Comparison of ENCODE assay signal across 1 cellular context in genomic region chr22:42615092-42615859, GRCh38.
TF ChIP-seq lines count a peak whose summit lies in the region.

No MANE protein-coding gene starts in this region.

TF ChIP-seq in IMR-90, 13 proteins besides CTCF, POLR2A, EP300 and RAD21 (continued from another document):
- TF ChIP-seq RCOR1 (IDR thresholded peaks at IDR 0.05; ENCODE audit: insufficient replicate concordance, low read length) (no peak), BHLHE40 (IDR thresholded peaks at IDR 0.05; ENCODE audit: low read depth, low read length) (peak; percentile 57), NFE2L2 (IDR thresholded peaks at IDR 0.05; ENCODE audit: low read depth, low read length) (peak; percentile 39; the same call in 1 of the 2 replicates), CHD1 (IDR thresholded peaks at IDR 0.05; ENCODE audit: low read depth, low read length) (peak; percentile 92; the same call in 1 of the 2 replicates), CEBPB (IDR thresholded peaks at IDR 0.05; ENCODE audit: low read depth, low read length) (peak; percentile 24; the same call in 1 of the 2 replicates), USF2 (IDR thresholded peaks at IDR 0.05; ENCODE audit: low read depth, low read length) (0 out of 2 replicates have a peak, but pooled peaks have one; percentile 22)
